ENCODE assay signal across 24 cellular contexts in genomic region chr19:11038511-11038910, GRCh38.
"Had no signal": no experiment of that assay in that cellular context is flagged by ENCODE, and none has a peak within 500 bp of the region (broad histone marks: within the 10 kb centered on the region; RNA-seq: fewer than 3 reads in every experiment).

No MANE protein-coding gene starts in this region.

- H3K36me3 ChIP-seq: ovary had no signal

- H3K9me3 Mint-ChIP-seq: activated naive CD4-positive, alpha-beta T cell treated with anti-CD3 and anti-CD28 coated beads, Interleukin-2, amount 50 U/mL, for 24 hours; activated T-cell treated with anti-CD3 and anti-CD28 coated beads, Interleukin-2, amount 50 U/mL, for 24 hours; activated T-helper 17 cell treated with anti-CD3 and anti-CD28 coated beads, Interleukin-2, amount 50 U/mL, for 72 hours; effector memory CD8-positive, alpha-beta T cell; nephron; T-helper 1 cell treated with Interleukin-12 subunit alpha and Interleukin-12 subunit beta and Interleukin-4 antibody, amounts not matched to agents 30 μg/mL and 1 μg/mL, for 36 hours had no signal

- H3K4me3 Mint-ChIP-seq: activated naive CD4-positive, alpha-beta T cell treated with anti-CD3 and anti-CD28 coated beads, Interleukin-2, amount 50 U/mL, for 24 hours; activated T-cell treated with anti-CD3 and anti-CD28 coated beads, Interleukin-2, amount 50 U/mL, for 24 hours; activated T-helper 17 cell treated with anti-CD3 and anti-CD28 coated beads, Interleukin-2, amount 50 U/mL, for 72 hours; effector memory CD8-positive, alpha-beta T cell; nephron; T-helper 1 cell treated with Interleukin-12 subunit alpha and Interleukin-12 subunit beta and Interleukin-4 antibody, amounts not matched to agents 30 μg/mL and 1 μg/mL, for 36 hours had no signal

- H3K27ac Mint-ChIP-seq: activated naive CD4-positive, alpha-beta T cell treated with anti-CD3 and anti-CD28 coated beads, Interleukin-2, amount 50 U/mL, for 24 hours; activated T-cell treated with anti-CD3 and anti-CD28 coated beads, Interleukin-2, amount 50 U/mL, for 24 hours; activated T-helper 17 cell treated with anti-CD3 and anti-CD28 coated beads, Interleukin-2, amount 50 U/mL, for 72 hours; nephron; progenitor cell of endocrine pancreas; T-helper 1 cell treated with Interleukin-12 subunit alpha and Interleukin-12 subunit beta and Interleukin-4 antibody, amounts not matched to agents 30 μg/mL and 1 μg/mL, for 36 hours had no signal

- H3K27me3 ChIP-seq: body of pancreas, ovary, right lobe of liver, tibial nerve had no signal

- H3K9me3 ChIP-seq: body of pancreas, left ventricle myocardium inferior, ovary, right lobe of liver, tibial nerve had no signal

- H3K4me1 ChIP-seq: right lobe of liver had no signal

- H3K27ac ChIP-seq: body of pancreas, left ventricle myocardium inferior, ovary, right lobe of liver, tibial nerve had no signal

- H3K27me3 Mint-ChIP-seq: activated naive CD4-positive, alpha-beta T cell treated with anti-CD3 and anti-CD28 coated beads, Interleukin-2, amount 50 U/mL, for 24 hours; activated T-cell treated with anti-CD3 and anti-CD28 coated beads, Interleukin-2, amount 50 U/mL, for 24 hours; activated T-helper 17 cell treated with anti-CD3 and anti-CD28 coated beads, Interleukin-2, amount 50 U/mL, for 72 hours; effector memory CD8-positive, alpha-beta T cell; progenitor cell of endocrine pancreas had no signal

- H3K4me1 Mint-ChIP-seq: activated T-helper 17 cell treated with anti-CD3 and anti-CD28 coated beads, Interleukin-2, amount 50 U/mL, for 72 hours had no signal

- H3K4me3 ChIP-seq: body of pancreas, left ventricle myocardium inferior, lung, ovary, right lobe of liver, tibial nerve had no signal

- ATAC-seq: activated T-helper 17 cell treated with anti-CD3 and anti-CD28 coated beads, Interleukin-2, amount 50 U/mL, for 72 hours; body of pancreas; effector memory CD8-positive, alpha-beta T cell; esophagus mucosa; right lobe of liver had no signal

- DNase-seq: activated CD4-positive, alpha-beta T cell treated with anti-CD3 and anti-CD28 coated beads for 1 hour; activated CD8-positive, alpha-beta memory T cell treated with anti-CD3 and anti-CD28 coated beads, Interleukin-2, amount 50 U/mL, for 4 hours; activated gamma-delta T cell treated with Interleukin-2 at 50 U/mL for 16 hours; activated T-cell treated with anti-CD3 and anti-CD28 coated beads, Interleukin-2, amount 50 U/mL, for 24 hours; body of pancreas; cortex of kidney; effector memory CD8-positive, alpha-beta T cell; foreskin fibroblast; islet precursor cell; left ventricle myocardium inferior; ovary; right lobe of liver; stimulated activated CD4-positive, alpha-beta T cell treated with anti-CD3 and anti-CD28 coated beads, Interleukin-2, amount 100 ng/mL, for 48 hours; stimulated activated naive CD4-positive, alpha-beta T cell treated with Interleukin-2 at 50 U/mL for 16 hours; SW 1271; T-helper 9 cell had no signal
